Comparison of ENCODE assay signal across 18 cellular contexts in the genomic region with DNA sequence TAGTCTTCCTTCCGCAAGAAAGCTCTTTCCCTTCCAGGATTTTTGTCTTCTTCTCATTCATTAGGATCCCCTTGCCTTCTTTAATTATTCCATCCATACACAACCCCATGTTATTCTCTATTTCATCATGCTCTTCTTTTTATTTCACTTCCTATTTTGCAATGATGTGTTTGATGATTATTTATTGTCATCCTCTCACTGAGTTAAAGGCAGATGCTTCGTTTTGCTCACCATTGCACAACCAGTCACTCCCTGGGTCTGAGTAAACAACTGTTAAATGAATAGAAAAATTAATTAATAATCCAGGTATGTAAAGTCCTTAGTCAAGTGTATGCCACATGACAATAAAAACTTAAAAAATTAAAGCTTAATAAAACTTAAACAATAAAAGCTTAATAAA.
"Had no signal": no experiment of that assay in that cellular context is flagged by ENCODE, and none has a peak within 500 bp of the region (broad histone marks: within the 10 kb centered on the region; RNA-seq: fewer than 3 reads in every experiment).

No MANE protein-coding gene starts in this region.

- H3K4me3 Mint-ChIP-seq: activated naive CD4-positive, alpha-beta T cell treated with anti-CD3 and anti-CD28 coated beads, Interleukin-2, amount 50 U/mL, for 24 hours; activated T-cell treated with anti-CD3 and anti-CD28 coated beads, Interleukin-2, amount 50 U/mL, for 72 hours had no signal

- H3K36me3 Mint-ChIP-seq: activated naive CD4-positive, alpha-beta T cell treated with anti-CD3 and anti-CD28 coated beads, Interleukin-2, amount 50 U/mL, for 24 hours had no signal

- H3K9me3 ChIP-seq: esophagus muscularis mucosa, left lung, upper lobe of right lung had no signal

- H3K36me3 ChIP-seq: esophagus muscularis mucosa, left lung, upper lobe of right lung, WERI-Rb-1 had no signal

- H3K27me3 ChIP-seq: esophagus muscularis mucosa, left lung, upper lobe of right lung had no signal

- H3K4me1 ChIP-seq: esophagus muscularis mucosa, left lung, upper lobe of right lung had no signal

- DNase-seq: activated CD4-positive, alpha-beta T cell treated with anti-CD3 and anti-CD28 coated beads, Interleukin-2, amount 50 U/mL, for 4 hours; activated effector memory CD4-positive, alpha-beta T cell treated with anti-CD3 and anti-CD28 coated beads, Interleukin-2, amount 50 U/mL, for 16 hours; activated T-cell treated with anti-CD3 and anti-CD28 coated beads, Interleukin-2, amount 50 U/mL, for 72 hours; effector CD4-positive, alpha-beta T cell; foreskin melanocyte; glutamatergic neuron; kidney; left lung; mammary epithelial cell; stimulated activated CD4-positive, alpha-beta T cell treated with anti-CD3 and anti-CD28 coated beads, Interleukin-12 subunit alpha, Interleukin-12 subunit beta, amount 100 ng/mL, for 4 hours; stimulated activated CD4-positive, alpha-beta T cell treated with anti-CD3 and anti-CD28 coated beads, Interleukin-1b, Interleukin-23, amount 100 ng/mL, for 48 hours; stimulated activated CD8-positive, alpha-beta memory T cell treated with anti-CD3 and anti-CD28 coated beads, Interleukin-4, amount 100 ng/mL, for 48 hours; stimulated activated naive CD4-positive, alpha-beta T cell; T-helper 2 cell; upper lobe of right lung; WERI-Rb-1 had no signal

- H3K27me3 Mint-ChIP-seq: activated naive CD4-positive, alpha-beta T cell treated with anti-CD3 and anti-CD28 coated beads, Interleukin-2, amount 50 U/mL, for 24 hours had no signal

- H3K27ac ChIP-seq: esophagus muscularis mucosa, left lung, upper lobe of right lung, WERI-Rb-1 had no signal

- H3K4me1 Mint-ChIP-seq: activated naive CD4-positive, alpha-beta T cell treated with anti-CD3 and anti-CD28 coated beads, Interleukin-2, amount 50 U/mL, for 24 hours had no signal

- ATAC-seq: activated T-cell treated with anti-CD3 and anti-CD28 coated beads, Interleukin-2, amount 50 U/mL, for 72 hours; left lung; upper lobe of right lung had no signal

- H3K27ac Mint-ChIP-seq: activated naive CD4-positive, alpha-beta T cell treated with anti-CD3 and anti-CD28 coated beads, Interleukin-2, amount 50 U/mL, for 24 hours; activated T-cell treated with anti-CD3 and anti-CD28 coated beads, Interleukin-2, amount 50 U/mL, for 72 hours had no signal

- H3K4me3 ChIP-seq: esophagus muscularis mucosa, left lung, upper lobe of right lung had no signal
